Comparison of ENCODE assay signal across 8 cellular contexts in the genomic region with DNA sequence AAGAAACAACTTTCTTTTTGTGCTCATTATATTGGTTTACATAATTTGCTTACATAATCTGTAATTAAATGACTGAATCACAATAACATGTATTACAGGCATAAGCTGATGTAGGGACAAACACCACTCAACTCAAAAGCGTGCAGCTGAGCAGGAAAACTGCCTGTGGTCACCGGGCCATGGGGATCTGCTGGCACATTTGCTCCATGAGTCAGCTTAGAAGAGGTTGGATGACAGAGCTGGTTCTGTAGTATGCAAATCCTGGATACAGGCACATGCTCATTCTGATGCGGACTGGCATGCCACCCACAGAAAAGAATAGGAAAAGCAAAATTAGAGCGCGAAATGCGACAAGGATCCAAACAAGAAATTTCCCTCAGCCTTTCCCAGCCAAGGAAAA.
DNase-seq lines count a peak whose midpoint lies in the region; ATAC-seq and TF ChIP-seq lines count a peak whose summit lies in the region.

No MANE protein-coding gene starts in this region.

- H3K36me3 ChIP-seq in ACC112 (ENCODE audit: insufficient read depth, low read length) (no peaks in the 10 kb centered on the region), HAP-1 (replicated peaks) (no peaks in the 10 kb centered on the region), thoracic aorta (no peaks in the 10 kb centered on the region)

- H3K27ac ChIP-seq in ACC112 (ENCODE audit: low read depth, low read length) (peak overlapping the region; percentile 59), thoracic aorta (no peak overlapping the region)

- H3K4me1 ChIP-seq in ACC112 (ENCODE audit: control insufficient read depth, insufficient read depth, low read length, unreplicated experiment) (peaks cover 19% of the 10 kb centered on the region), HAP-1 (no peaks in the 10 kb centered on the region), thoracic aorta (ENCODE audit: control insufficient read depth in 1 of 2, low read depth in 2 of 2) (peaks cover 4% of the 10 kb centered on the region in 2 donors)

- TF ChIP-seq CTCF in thoracic aorta (IDR thresholded peaks at IDR 0.05): no peak

- no peaks in the 10 kb centered on the region for H3K79me2 ChIP-seq in ACC112 (ENCODE audit: control insufficient read depth, insufficient read depth, low read length, unreplicated experiment)

- no peaks in the 10 kb centered on the region for H3K9me3 ChIP-seq in HAP-1
- H3K9me3 ChIP-seq in thoracic aorta: no peaks in the 10 kb centered on the region

- H3K27me3 ChIP-seq in ACC112 (ENCODE audit: insufficient read depth, low read length): no peaks in the 10 kb centered on the region
- no peaks in the 10 kb centered on the region for H3K27me3 ChIP-seq in HAP-1 (ENCODE audit: low read depth)
- no peaks in the 10 kb centered on the region for H3K27me3 ChIP-seq in thoracic aorta (replicated peaks; ENCODE audit: insufficient read depth)

- H3K4me3 ChIP-seq in ACC112 (ENCODE audit: low read depth, low read length) (no peak overlapping the region), HAP-1 (no peak overlapping the region), thoracic aorta (no peak overlapping the region)

- in situ Hi-C loops in HAP-1 (cut with MboI; ENCODE audit: low sequenced_read_pairs): no loop called here

- ATAC-seq in thoracic aorta (ENCODE audit: insufficient number of reproducible peaks, low FRiP score, low read depth): peak; percentile 78
- ATAC-seq in HG02588 (IDR thresholded peaks at IDR 0.05; ENCODE audit: unreplicated experiment): no peak

- peak; percentile 9 to 50 for DNase-seq in HAP-1 (ENCODE audit: low spot score in 2 of 2)
- peak; percentile 74 for DNase-seq in UCSD-AML1 (lab: John Stamatoyannopoulos, UW; ENCODE audit: unreplicated experiment)
- DNase-seq in head of caudate nucleus: peak; percentile 18 to 90 (median 70)
- peak; percentile 11 for DNase-seq in thoracic aorta (ENCODE audit: low spot score)
- no peak for DNase-seq in mucosa of gallbladder (ENCODE audit: low spot score)
- no peak for DNase-seq in stimulated activated CD4-positive, alpha-beta T cell treated with anti-CD3 and anti-CD28 coated beads, Interleukin-4, amount 100 ng/mL, for 1 hour

- intact Hi-C loops in head of caudate nucleus (cut with DNase I): no loop called here

- peak overlapping the region; percentile 58 for H2AFZ ChIP-seq in ACC112 (ENCODE audit: low read length, unreplicated experiment)

Comparison
In these comparisons a context has a peak if more than half of its experiments do, and no peak if none do; other contexts are left out.
1. DNase-seq: peak in HAP-1 (2 of 2), UCSD-AML1 (single experiment), head of caudate nucleus (42 of 42) and thoracic aorta (single experiment); none in mucosa of gallbladder (single experiment) and stimulated activated CD4-positive, alpha-beta T cell treated with anti-CD3 and anti-CD28 coated beads, Interleukin-4, amount 100 ng/mL, for 1 hour (single experiment).